Comparison of ENCODE assay signal across 8 cellular contexts in the genomic region with DNA sequence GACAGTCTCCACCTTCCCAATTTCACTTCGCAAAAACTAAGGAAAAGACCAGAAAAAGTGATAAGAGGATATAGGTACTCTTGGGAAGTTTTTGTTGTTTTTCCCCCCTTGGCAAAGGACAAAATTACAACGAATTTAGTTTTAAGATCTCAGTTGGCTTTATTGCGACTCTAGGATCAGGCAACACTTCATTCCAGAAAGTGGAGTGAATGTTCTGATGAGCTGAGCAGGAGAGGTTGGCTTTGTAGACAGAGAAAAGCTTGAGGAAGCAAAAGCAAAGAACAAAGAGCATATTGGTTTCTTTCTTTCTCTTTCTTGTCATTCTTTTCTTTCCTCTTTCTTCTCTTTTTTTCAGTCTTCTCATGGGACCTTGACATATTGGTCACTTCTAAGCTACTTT. TPM values are rescaled to one million over a fixed set of nuclear protein-coding genes. Genes with fewer than 3 reads are reported as not detected.
DNase-seq lines count a peak whose midpoint lies in the region; ATAC-seq and TF ChIP-seq lines count a peak whose summit lies in the region.

No MANE protein-coding gene starts in this region.

- no peak for TF ChIP-seq CTCF in neural crest cell (conservative IDR thresholded peaks at IDR 0.05)

- ATAC-seq in CD4-positive, CD25-positive, alpha-beta regulatory T cell (ENCODE audit: low read depth in 2 of 2): no peak
- ATAC-seq in GM21737 (IDR thresholded peaks at IDR 0.05; ENCODE audit: unreplicated experiment): no peak
- no peak for ATAC-seq in GM19395 (IDR thresholded peaks at IDR 0.05; ENCODE audit: unreplicated experiment)

- peak overlapping the region; percentile 5 to 96 (median 73) for H3K27ac Mint-ChIP-seq in CD4-positive, CD25-positive, alpha-beta regulatory T cell
- no peak overlapping the region for H3K27ac Mint-ChIP-seq in neural crest cell (ENCODE audit: unreplicated experiment)

- H3K36me3 ChIP-seq in CD4-positive, CD25-positive, alpha-beta regulatory T cell (ENCODE audit: control insufficient read depth, insufficient read depth, low read length): peaks cover 14% of the 10 kb centered on the region
- H3K36me3 ChIP-seq in duodenal mucosa (ENCODE audit: control insufficient read depth in 1 of 2, insufficient read depth in 2 of 2, low read length in 2 of 2): peaks cover 0 to 12% of the 10 kb centered on the region in 2 donors

- peak overlapping the region; percentile 84 for H3K4me3 ChIP-seq in CD4-positive, CD25-positive, alpha-beta regulatory T cell (ENCODE audit: low read depth, low read length)
- H3K4me3 ChIP-seq in duodenal mucosa (ENCODE audit: low read depth in 1 of 2, low read length in 2 of 2): peak overlapping the region; percentile 67 to 82

- peak overlapping the region; percentile 78 to 99 (median 98) for H3K4me3 Mint-ChIP-seq in CD4-positive, CD25-positive, alpha-beta regulatory T cell
- peak overlapping the region; percentile 92 for H3K4me3 Mint-ChIP-seq in neural crest cell

- H3K36me3 Mint-ChIP-seq in CD4-positive, CD25-positive, alpha-beta regulatory T cell: peaks cover 15% of the 10 kb centered on the region
- H3K36me3 Mint-ChIP-seq in neural crest cell (ENCODE audit: low read depth): peaks cover 5% of the 10 kb centered on the region

- no peaks in the 10 kb centered on the region for H3K9me3 Mint-ChIP-seq in CD4-positive, CD25-positive, alpha-beta regulatory T cell
- H3K9me3 Mint-ChIP-seq in neural crest cell: no peaks in the 10 kb centered on the region

- H3K27me3 Mint-ChIP-seq in CD4-positive, CD25-positive, alpha-beta regulatory T cell: no peaks in the 10 kb centered on the region
- no peaks in the 10 kb centered on the region for H3K27me3 Mint-ChIP-seq in neural crest cell (ENCODE audit: low read depth)

- H3K27ac ChIP-seq in CD4-positive, CD25-positive, alpha-beta regulatory T cell (ENCODE audit: insufficient read depth, low read length, poor library complexity, severe bottlenecking): no peak overlapping the region
- H3K27ac ChIP-seq in duodenal mucosa (ENCODE audit: low read depth, low read length): no peak overlapping the region

- no peaks in the 10 kb centered on the region for H3K9me3 ChIP-seq in CD4-positive, CD25-positive, alpha-beta regulatory T cell (ENCODE audit: control insufficient read depth in 2 of 2, low read length in 2 of 2)
- H3K9me3 ChIP-seq in duodenal mucosa (ENCODE audit: control insufficient read depth in 1 of 2, low read length in 2 of 2): no peaks in the 10 kb centered on the region

- H3K4me1 ChIP-seq in CD4-positive, CD25-positive, alpha-beta regulatory T cell (ENCODE audit: control insufficient read depth, insufficient read depth, low read length, poor library complexity, severe bottlenecking): peaks cover 25% of the 10 kb centered on the region
- peaks cover 0 to 14% of the 10 kb centered on the region in 2 donors for H3K4me1 ChIP-seq in duodenal mucosa (ENCODE audit: control insufficient read depth in 1 of 2, insufficient read depth in 2 of 2, low read length in 2 of 2)

- DNase-seq in CD4-positive, CD25-positive, alpha-beta regulatory T cell: no peak
- DNase-seq in NAMALWA (ENCODE audit: low spot score) (peak; percentile 13), neural crest cell (ENCODE audit: low read depth, low spot score) (no peak), C1 segment of cervical spinal cord (lab: John Stamatoyannopoulos, UW) (no peak), EL (no peak)

- peaks cover 20 to 44% (median 30%) of the 10 kb centered on the region in 4 donors for H3K4me1 Mint-ChIP-seq in CD4-positive, CD25-positive, alpha-beta regulatory T cell
- H3K4me1 Mint-ChIP-seq in neural crest cell: peaks cover 31% of the 10 kb centered on the region

- no peaks in the 10 kb centered on the region for H3K27me3 ChIP-seq in CD4-positive, CD25-positive, alpha-beta regulatory T cell (ENCODE audit: control insufficient read depth, insufficient read depth, low read length)
- no peaks in the 10 kb centered on the region for H3K27me3 ChIP-seq in duodenal mucosa (ENCODE audit: control insufficient read depth in 1 of 2, insufficient read depth in 2 of 2, low read length in 2 of 2)

- no peak overlapping the region for H3K9ac ChIP-seq in duodenal mucosa (ENCODE audit: low read depth in 1 of 2, low read length in 2 of 2)

RNA-seq across cellular contexts. Expression of a gene that starts 0.6 kb away (rescaled TPM):
- total RNA-seq in CD4-positive, CD25-positive, alpha-beta regulatory T cell: 22.8 TPM
- polyA plus RNA-seq in CD4-positive, CD25-positive, alpha-beta regulatory T cell: 1 to 10 TPM; 4.1 to 6.1 (median 5.7) TPM
- 14.3 and 16.7 TPM in 2 replicates for total RNA-seq in neural crest cell

RNA-seq across cellular contexts. Expression of a gene that starts 30.8 kb away (rescaled TPM):
- 157 TPM for total RNA-seq in CD4-positive, CD25-positive, alpha-beta regulatory T cell
- 10 to 100 TPM; 33.0 to 41.8 (median 37.6) TPM for polyA plus RNA-seq in CD4-positive, CD25-positive, alpha-beta regulatory T cell
- total RNA-seq in neural crest cell: 117 and 119 TPM in 2 replicates
